Comparison of ENCODE assay signal across 8 cellular contexts in genomic region chr12:57127710-57128518, GRCh38. TPM values are rescaled to one million over a fixed set of nuclear protein-coding genes. Genes with fewer than 3 reads are reported as not detected.
DNase-seq lines count a peak whose midpoint lies in the region; ATAC-seq and TF ChIP-seq lines count a peak whose summit lies in the region.

Gene LRP1, plus strand, starts transcription at chr12:57128483. Its CDS starts 482 bp downstream, at chr12:57128965.

- H3K4me1 Mint-ChIP-seq in osteocyte (ENCODE audit: unreplicated experiment): peaks cover 48% of the 10 kb centered on the region

- TF ChIP-seq CTCF in DOHH2 (IDR thresholded peaks at IDR 0.05; ENCODE audit: low read depth, low read length, poor library complexity, severe bottlenecking) (no peak), LNCaP clone FGC (IDR thresholded peaks at IDR 0.05; ENCODE audit: control insufficient read depth, extremely low read depth, insufficient read depth) (no peak), osteocyte (IDR thresholded peaks at IDR 0.05) (no peak)

- H3K9me3 ChIP-seq in DOHH2 (ENCODE audit: control insufficient read depth, insufficient read depth, low read length) (peaks cover 7% of the 10 kb centered on the region; the same call in 1 of the 2 replicates), adipocyte (ENCODE audit: control insufficient read depth, low read length) (no peaks in the 10 kb centered on the region)

- no peaks in the 10 kb centered on the region for H3K27me3 Mint-ChIP-seq in osteocyte (ENCODE audit: unreplicated experiment)

- H3K4me3 Mint-ChIP-seq in osteocyte (ENCODE audit: unreplicated experiment): peak within 1 kb of the TSS; percentile 89

- no peaks in the 10 kb centered on the region for H3K9me3 Mint-ChIP-seq in osteocyte (ENCODE audit: unreplicated experiment)

- H4K20me1 ChIP-seq in DOHH2 (ENCODE audit: control insufficient read depth, insufficient read depth, low read depth, low read length): no peaks in the 10 kb centered on the region

- H3K27me3 ChIP-seq in DOHH2 (ENCODE audit: control insufficient read depth, low read length) (peaks cover 66% of the 10 kb centered on the region), adipocyte (replicated peaks; ENCODE audit: control insufficient read depth, insufficient read depth, low read length) (no peaks in the 10 kb centered on the region)

- H3K4me1 ChIP-seq in DOHH2 (ENCODE audit: control insufficient read depth, low read length): peaks cover 24% of the 10 kb centered on the region
- peaks cover 32% of the 10 kb centered on the region for H3K4me1 ChIP-seq in adipocyte (ENCODE audit: control insufficient read depth, insufficient read depth, low read length)

- no peaks in the 10 kb centered on the region for H3K79me2 ChIP-seq in DOHH2 (ENCODE audit: control insufficient read depth, low read length)

- no peaks in the 10 kb centered on the region for H3K9me2 ChIP-seq in DOHH2 (replicated peaks; ENCODE audit: control insufficient read depth, low read length)

- peak within 1 kb of the TSS; percentile 97 for H3K9ac ChIP-seq in adipocyte (ENCODE audit: low read length)

- H3K36me3 Mint-ChIP-seq in osteocyte (ENCODE audit: unreplicated experiment): peaks cover 4% of the 10 kb centered on the region

- H3K4me3 ChIP-seq in DOHH2 (ENCODE audit: low read length): peak within 1 kb of the TSS; percentile 80
- peak within 1 kb of the TSS; percentile 88 for H3K4me3 ChIP-seq in LNCaP clone FGC (ENCODE audit: low read depth, low read length)
- H3K4me3 ChIP-seq in adipocyte (ENCODE audit: low read length): peak within 1 kb of the TSS; percentile 86

- H3K27ac Mint-ChIP-seq in osteocyte (ENCODE audit: unreplicated experiment): peak within 1 kb of the TSS; percentile 87

- peak; percentile 65 for DNase-seq in LNCaP clone FGC (ENCODE audit: low read depth)
- peak; percentile 9 for DNase-seq in SKM-1 treated with dmso at 0.1 percent for 144 hours (lab: John Stamatoyannopoulos, UW; ENCODE audit: unreplicated experiment)
- DNase-seq in adipocyte (ENCODE audit: low read depth): peak; percentile 96
- peak; percentile 90 for DNase-seq in Right ventricle myocardium superior
- peak; percentile 94 for DNase-seq in osteocyte (ENCODE audit: extremely low spot score, unreplicated experiment)

- H3F3A ChIP-seq in DOHH2 (ENCODE audit: control insufficient read depth, insufficient read depth): peaks cover 3% of the 10 kb centered on the region; the same call in 1 of the 2 replicates

- H3K4me2 ChIP-seq in DOHH2 (ENCODE audit: low read length): peak within 1 kb of the TSS; percentile 90

- H3K36me3 ChIP-seq in DOHH2 (ENCODE audit: control insufficient read depth, low read length) (no peaks in the 10 kb centered on the region), adipocyte (ENCODE audit: control insufficient read depth, insufficient read depth, low read length, severe bottlenecking) (peaks cover 20% of the 10 kb centered on the region)

- H3K27ac ChIP-seq in DOHH2 (ENCODE audit: low read depth, low read length) (no peak within 1 kb of the TSS), temporal lobe (ENCODE audit: low read depth, low read length) (peak within 1 kb of the TSS; percentile 84)

- intact Hi-C loops in Right ventricle myocardium superior (cut with DNase I): no loop called here

- ATAC-seq in Right ventricle myocardium superior (ENCODE audit: poor library complexity) (peak; percentile 82), HG02588 (IDR thresholded peaks at IDR 0.05; ENCODE audit: unreplicated experiment) (no peak)

RNA-seq across cellular contexts. Expression of gene LRP1, which starts in this region (rescaled TPM):
- total RNA-seq in Right ventricle myocardium superior: 121 TPM
- total RNA-seq in osteocyte: 591 and 603 TPM in 2 replicates
- total RNA-seq in temporal lobe: 116 TPM

Comparison
In these comparisons a context has a peak if more than half of its experiments do, and no peak if none do; other contexts are left out.
1. DNase-seq: peak in every context shown above with its lines; median percentile 96 in adipocyte; 94 in osteocyte; 90 in Right ventricle myocardium superior; 65 in LNCaP clone FGC; 9 in SKM-1 treated with dmso at 0.1 percent for 144 hours.